Comparison of ENCODE assay signal across 19 cellular contexts in the genomic region with DNA sequence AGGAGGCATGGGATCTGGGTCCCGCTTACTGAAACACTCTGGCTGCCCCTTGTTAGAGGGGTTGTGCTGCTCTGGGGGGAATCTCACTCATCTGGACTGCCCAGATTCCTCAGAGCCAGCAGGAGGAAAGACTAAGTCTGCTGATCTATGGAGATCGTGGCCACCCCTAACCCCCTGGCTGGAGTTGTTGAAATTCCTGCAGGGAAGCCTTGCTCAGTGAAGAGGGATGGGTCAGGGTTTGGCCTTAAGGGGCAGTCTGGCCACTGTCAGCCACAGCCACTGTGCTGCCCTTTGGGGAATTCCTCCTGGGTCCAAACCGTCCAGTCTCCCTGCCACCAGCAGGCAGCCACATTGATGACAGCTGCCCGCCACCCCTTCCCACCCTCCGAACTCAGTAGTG.
"Had no signal": no experiment of that assay in that cellular context is flagged by ENCODE, and none has a peak within 500 bp of the region (broad histone marks: within the 10 kb centered on the region; RNA-seq: fewer than 3 reads in every experiment).

No MANE protein-coding gene starts in this region.

- ATAC-seq: foreskin keratinocyte, gastroesophageal sphincter, heart left ventricle, left cardiac atrium, left lung, left ventricle myocardium superior, lower lobe of right lung, mucosa of descending colon had no signal

- H3K27ac ChIP-seq: coronary artery, dorsolateral prefrontal cortex, esophagus muscularis mucosa, foreskin keratinocyte, gastroesophageal sphincter, heart left ventricle, hepatocyte, left lung, lower lobe of right lung had no signal

- H2AFZ ChIP-seq: hepatocyte had no signal

- H3K27me3 ChIP-seq: esophagus muscularis mucosa, foreskin keratinocyte, gastroesophageal sphincter, hepatocyte, left lung had no signal

- H3K4me2 ChIP-seq: hepatocyte had no signal

- DNase-seq: dermis blood vessel endothelial cell; dorsolateral prefrontal cortex; effector CD4-positive, alpha-beta T cell; effector memory CD4-positive, alpha-beta T cell; foreskin keratinocyte; heart left ventricle; hypothalamus; immature natural killer cell; left cardiac atrium; left lung; left ventricle myocardium superior; lower lobe of right lung; mesenchymal stem cell; mucosa of descending colon had no signal

- H3K9me3 ChIP-seq: gastroesophageal sphincter, lower lobe of right lung, mucosa of descending colon had no signal

- H3K4me3 ChIP-seq: coronary artery, dorsolateral prefrontal cortex, esophagus muscularis mucosa, gastroesophageal sphincter, heart left ventricle, hepatocyte, left lung, lower lobe of right lung, mucosa of descending colon had no signal

- H3K27ac Mint-ChIP-seq: immature natural killer cell, mesothelial cell of epicardium had no signal

- H3K4me1 ChIP-seq: esophagus muscularis mucosa, foreskin keratinocyte, gastroesophageal sphincter, heart left ventricle, left lung, lower lobe of right lung had no signal

- H3K79me2 ChIP-seq: hepatocyte had no signal

- H3K4me3 Mint-ChIP-seq: immature natural killer cell, mesothelial cell of epicardium had no signal

- H3K36me3 ChIP-seq: esophagus muscularis mucosa, gastroesophageal sphincter, heart left ventricle, left lung, lower lobe of right lung had no signal

- H3K4me1 Mint-ChIP-seq: immature natural killer cell, mesothelial cell of epicardium had no signal

- H3K36me3 Mint-ChIP-seq: immature natural killer cell, mesothelial cell of epicardium had no signal
